In the genomic region with DNA sequence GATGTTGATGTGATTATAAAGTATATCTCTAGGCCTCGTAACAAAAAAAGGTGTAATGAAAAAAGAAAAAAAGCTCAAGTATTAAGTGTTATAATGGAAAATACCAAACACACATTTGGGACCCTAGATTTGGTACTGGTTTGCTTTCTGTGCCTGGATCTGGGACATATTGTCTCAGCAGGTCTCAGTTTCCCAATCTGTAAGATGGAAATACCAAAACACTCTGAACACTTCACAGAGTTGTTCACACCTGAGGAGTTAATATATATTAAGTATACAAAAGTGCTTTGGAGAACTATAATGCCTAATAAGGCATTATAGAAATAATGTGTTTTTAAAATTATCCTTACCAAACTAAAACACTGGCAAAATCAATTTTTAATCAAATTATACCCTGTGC, we compare ENCODE assay signal across 11 cellular contexts.
DNase-seq lines count a peak whose midpoint lies in the region; ATAC-seq and TF ChIP-seq lines count a peak whose summit lies in the region.
"Had no signal": no experiment of that assay in that cellular context is flagged by ENCODE, and none has a peak within 500 bp of the region (broad histone marks: within the 10 kb centered on the region; RNA-seq: fewer than 3 reads in every experiment).

No MANE protein-coding gene starts in this region.

- H3K36me3 Mint-ChIP-seq in activated CD8-positive, alpha-beta T cell treated with anti-CD3 and anti-CD28 coated beads, Interleukin-2, amount 10 ng/mL, durations not matched to agents 7 days and 5 days (ENCODE audit: low read depth) = peaks cover 3% of the 10 kb centered on the region

- POLR2A ChIA-PET in activated CD8-positive, alpha-beta T cell treated with anti-CD3 and anti-CD28 coated beads, Interleukin-2, amount 10 ng/mL, durations not matched to agents 7 days and 5 days (lab: Charles Lee) = no interaction called here

- TF ChIP-seq CTCF in heart left ventricle (IDR thresholded peaks at IDR 0.05) (no peak), fibroblast of lung (conservative IDR thresholded peaks at IDR 0.05 in 1 of 2, IDR thresholded peaks at IDR 0.05 in 1 of 2; ENCODE audit: low read depth in 1 of 2, low read length in 2 of 2) (no peak), uterus (IDR thresholded peaks at IDR 0.05) (no peak)

- H3K9me3 ChIP-seq in heart left ventricle (no peaks in the 10 kb centered on the region), fibroblast of lung (ENCODE audit: control insufficient read depth, insufficient read depth, low read depth, low read length) (no peaks in the 10 kb centered on the region), neuron (ENCODE audit: low read length) (no peaks in the 10 kb centered on the region), uterus (no peaks in the 10 kb centered on the region)

- H3K9ac ChIP-seq in fibroblast of lung (ENCODE audit: insufficient read depth, low read length) = no peak overlapping the region

- no peak overlapping the region for H3K4me3 Mint-ChIP-seq in activated CD8-positive, alpha-beta T cell treated with anti-CD3 and anti-CD28 coated beads, Interleukin-2, amount 10 ng/mL, durations not matched to agents 7 days and 5 days

- H3K27me3 ChIP-seq in heart left ventricle (no peaks in the 10 kb centered on the region), fibroblast of lung (ENCODE audit: control insufficient read depth, insufficient read depth, low read length) (no peaks in the 10 kb centered on the region), neuron (ENCODE audit: insufficient read depth, low read length) (no peaks in the 10 kb centered on the region), uterus (no peaks in the 10 kb centered on the region)

- ATAC-seq in heart left ventricle = no peak
- ATAC-seq in left cardiac atrium = no peak
- no peak for ATAC-seq in GM21360 (IDR thresholded peaks at IDR 0.05; ENCODE audit: unreplicated experiment)
- ATAC-seq in activated CD8-positive, alpha-beta T cell treated with anti-CD3 and anti-CD28 coated beads, Interleukin-2, amount 10 ng/mL, durations not matched to agents 7 days and 5 days = no peak

- no peaks in the 10 kb centered on the region for H3K9me3 Mint-ChIP-seq in activated CD8-positive, alpha-beta T cell treated with anti-CD3 and anti-CD28 coated beads, Interleukin-2, amount 10 ng/mL, durations not matched to agents 7 days and 5 days (ENCODE audit: insufficient read depth)
- H3K9me3 Mint-ChIP-seq: activated B cell treated with CpG ODN at 0.5 μM for 24 hours had no signal

- H3K27ac ChIP-seq in heart left ventricle (peak overlapping the region in 11 of 12 donors; percentile 56 to 88 (median 82)), fibroblast of lung (ENCODE audit: insufficient read depth, low read length) (no peak overlapping the region), uterus (peak overlapping the region; percentile 63 to 87)

- CTCF ChIA-PET in activated CD8-positive, alpha-beta T cell treated with anti-CD3 and anti-CD28 coated beads, Interleukin-2, amount 10 ng/mL, durations not matched to agents 7 days and 5 days (lab: Charles Lee) = no interaction called here

- peak overlapping the region; percentile 86 for H3K4me2 ChIP-seq in fibroblast of lung (ENCODE audit: extremely low read depth, insufficient read depth, low read length)

- no peak for TF ChIP-seq POLR2A in heart left ventricle (IDR thresholded peaks at IDR 0.05)
- TF ChIP-seq POLR2A in uterus (IDR thresholded peaks at IDR 0.05) = no peak

- intact Hi-C loops in heart left ventricle (cut with DNase I) (loop anchor here in 3 of 10 donors (5.0 kb wide), 1 partner anchor 59 kb away; the partner anchor contains the start of gene CLASP2 (in 3 of the 3)), left cardiac atrium (cut with DNase I) (no loop called here), uterus (cut with DNase I; ENCODE audit: low total_unique reads) (no loop called here)

- 26 to 50% (median 45%) methylated on average over 1 of the region's 1 CpG for WGBS in heart left ventricle, 4 donors

- H3K4me1 ChIP-seq in heart left ventricle (peaks cover 4 to 41% (median 18%) of the 10 kb centered on the region in 12 donors), fibroblast of lung (ENCODE audit: control insufficient read depth, extremely low read depth, insufficient read depth, low read length) (peaks cover 11% of the 10 kb centered on the region), neuron (ENCODE audit: insufficient read depth, low read length) (peaks cover 26% of the 10 kb centered on the region), uterus (no peaks in the 10 kb centered on the region)

- H3K4me1 Mint-ChIP-seq in activated CD8-positive, alpha-beta T cell treated with anti-CD3 and anti-CD28 coated beads, Interleukin-2, amount 10 ng/mL, durations not matched to agents 7 days and 5 days (ENCODE audit: low read depth) = peaks cover 24% of the 10 kb centered on the region

- H3K27me3 Mint-ChIP-seq in activated CD8-positive, alpha-beta T cell treated with anti-CD3 and anti-CD28 coated beads, Interleukin-2, amount 10 ng/mL, durations not matched to agents 7 days and 5 days (ENCODE audit: low read depth) = no peaks in the 10 kb centered on the region
- H3K27me3 Mint-ChIP-seq: activated B cell treated with CpG ODN at 0.5 μM for 24 hours had no signal

- H3K36me3 ChIP-seq in heart left ventricle = no peaks in the 10 kb centered on the region
- H3K36me3 ChIP-seq in fibroblast of lung (ENCODE audit: control insufficient read depth, insufficient read depth, low read length) = no peaks in the 10 kb centered on the region
- H3K36me3 ChIP-seq in neuron (ENCODE audit: insufficient read depth, low read length) = no peaks in the 10 kb centered on the region
- H3K36me3 ChIP-seq in uterus = no peaks in the 10 kb centered on the region

- DNase-seq in heart left ventricle (no peak), left cardiac atrium (no peak), fibroblast of lung (ENCODE audit: low read depth in 2 of 2) (no peak), uterus (no peak), HUDEP-2 (lab: John Stamatoyannopoulos, UW; ENCODE audit: unreplicated experiment in 76 of 76) (no peak)
- no peak for DNase-seq in activated CD8-positive, alpha-beta T cell treated with anti-CD3 and anti-CD28 coated beads, Interleukin-2, amount 10 ng/mL, durations not matched to agents 7 days and 5 days
- DNase-seq: activated B cell treated with CpG ODN at 0.5 μM for 24 hours, DMS53, NCI-H446 had no signal

- no peaks in the 10 kb centered on the region for H4K20me1 ChIP-seq in fibroblast of lung (ENCODE audit: control insufficient read depth, extremely low read depth, insufficient read depth, low read length)

- H3K27ac Mint-ChIP-seq in activated CD8-positive, alpha-beta T cell treated with anti-CD3 and anti-CD28 coated beads, Interleukin-2, amount 10 ng/mL, durations not matched to agents 7 days and 5 days = no peak overlapping the region
- H3K27ac Mint-ChIP-seq: activated B cell treated with CpG ODN at 0.5 μM for 24 hours had no signal

- H3K4me3 ChIP-seq in heart left ventricle (peak overlapping the region in 11 of 12 donors; percentile 19 to 70 (median 56)), fibroblast of lung (replicated peaks in 1 of 4; ENCODE audit: control extremely low read depth in 1 of 4, insufficient read depth in 1 of 4, low read depth in 3 of 4, low read length in 4 of 4) (peak overlapping the region in 3 of 4 experiments; percentile 44 to 84 (median 55)), neuron (ENCODE audit: low read length) (peak overlapping the region; percentile 60), uterus (peak overlapping the region; percentile 35 to 44)

- peaks cover 8% of the 10 kb centered on the region for H3K79me2 ChIP-seq in fibroblast of lung (ENCODE audit: control insufficient read depth, insufficient read depth, low read length)

- H2AFZ ChIP-seq in fibroblast of lung (ENCODE audit: low read length) = no peak overlapping the region
- H2AFZ ChIP-seq in neuron (ENCODE audit: low read depth, low read length) = peak overlapping the region; percentile 95
